Comparison of ENCODE assay signal across 30 cellular contexts in genomic region chr16:27482397-27483082, GRCh38.
"Had no signal": no experiment of that assay in that cellular context is flagged by ENCODE, and none has a peak within 500 bp of the region (broad histone marks: within the 10 kb centered on the region; RNA-seq: fewer than 3 reads in every experiment).

No MANE protein-coding gene starts in this region.

- H3K4me1 ChIP-seq: breast epithelium, esophagus squamous epithelium, parathyroid adenoma, right atrium auricular region, stomach, tibial artery, upper lobe of right lung had no signal

- DNase-seq: activated CD4-positive, alpha-beta memory T cell treated with anti-CD3 and anti-CD28 coated beads for 36 hours; activated CD4-positive, alpha-beta T cell treated with anti-CD3 and anti-CD28 coated beads for 48 hours; activated CD8-positive, alpha-beta memory T cell treated with anti-CD3 and anti-CD28 coated beads, Interleukin-2, amount 50 U/mL, for 48 hours; activated naive CD4-positive, alpha-beta T cell; activated T-cell treated with anti-CD3 and anti-CD28 coated beads, Interleukin-2, amount 50 U/mL, for 4 hours; dermis blood vessel endothelial cell; effector CD4-positive, alpha-beta T cell; esophagus squamous epithelium; foreskin melanocyte; hippocampal formation; left colon; naive B cell; stimulated activated CD4-positive, alpha-beta T cell treated with anti-CD3 and anti-CD28 coated beads, Interleukin-4, amount 100 ng/mL, for 24 hours; stomach; T1000; tibial artery; upper lobe of right lung; WERI-Rb-1 had no signal

- H3K27me3 ChIP-seq: breast epithelium, esophagus squamous epithelium, right atrium auricular region, stomach, tibial artery, upper lobe of right lung had no signal

- H3K9me3 ChIP-seq: breast epithelium, esophagus squamous epithelium, right atrium auricular region, stomach, tibial artery, upper lobe of right lung had no signal

- H3K4me3 Mint-ChIP-seq: activated CD4-positive, alpha-beta memory T cell treated with anti-CD3 and anti-CD28 coated beads for 36 hours; activated T-cell treated with anti-CD3 and anti-CD28 coated beads, Interleukin-2, amount 50 U/mL, for 4 hours; central memory CD8-positive, alpha-beta T cell; mesothelial cell of epicardium; naive B cell; stimulated activated memory B cell treated with anti-CD40 and anti-IgM and Interleukin-4, amounts not matched to agents 10 μg/mL and 1 μg/mL and 100 μg/mL, for 72 hours; T-helper 1 cell treated with Interleukin-12 subunit alpha and Interleukin-12 subunit beta and Interleukin-4 antibody, amounts not matched to agents 30 μg/mL and 1 μg/mL, for 36 hours had no signal

- H3K4me1 Mint-ChIP-seq: central memory CD8-positive, alpha-beta T cell; mesothelial cell of epicardium; stimulated activated memory B cell treated with anti-CD40 and anti-IgM and Interleukin-4, amounts not matched to agents 10 μg/mL and 1 μg/mL and 100 μg/mL, for 72 hours had no signal

- H3K9ac ChIP-seq: parathyroid adenoma had no signal

- H3K9me3 Mint-ChIP-seq: activated CD4-positive, alpha-beta memory T cell treated with anti-CD3 and anti-CD28 coated beads for 36 hours; activated naive CD4-positive, alpha-beta T cell treated with anti-CD3 and anti-CD28 coated beads, Interleukin-2, amount 50 U/mL, for 72 hours; activated T-cell treated with anti-CD3 and anti-CD28 coated beads, Interleukin-2, amount 50 U/mL, for 4 hours; central memory CD8-positive, alpha-beta T cell; mesothelial cell of epicardium; naive B cell; stimulated activated memory B cell treated with anti-CD40 and anti-IgM and Interleukin-4, amounts not matched to agents 10 μg/mL and 1 μg/mL and 100 μg/mL, for 72 hours; T-helper 1 cell treated with Interleukin-12 subunit alpha and Interleukin-12 subunit beta and Interleukin-4 antibody, amounts not matched to agents 30 μg/mL and 1 μg/mL, for 36 hours had no signal

- H3K79me2 ChIP-seq: parathyroid adenoma had no signal

- ATAC-seq: activated CD4-positive, CD25-positive, alpha-beta regulatory T cell treated with anti-CD3 and anti-CD28 coated beads, Interleukin-2, amount 50 U/mL, for 24 hours; activated naive CD4-positive, alpha-beta T cell treated with anti-CD3 and anti-CD28 coated beads, Interleukin-2, amount 50 U/mL, for 72 hours; activated T-cell treated with anti-CD3 and anti-CD28 coated beads, Interleukin-2, amount 50 U/mL, for 4 hours; left colon; stimulated activated memory B cell treated with anti-CD40 and anti-IgM and Interleukin-4, amounts not matched to agents 10 μg/mL and 1 μg/mL and 100 μg/mL, for 72 hours; upper lobe of right lung had no signal

- FAIRE-seq: colon, keratinocyte had no signal

- H2AFZ ChIP-seq: parathyroid adenoma had no signal

- H3K27ac Mint-ChIP-seq: activated CD4-positive, alpha-beta memory T cell treated with anti-CD3 and anti-CD28 coated beads for 36 hours; mesothelial cell of epicardium; stimulated activated memory B cell treated with anti-CD40 and anti-IgM and Interleukin-4, amounts not matched to agents 10 μg/mL and 1 μg/mL and 100 μg/mL, for 72 hours; T-helper 1 cell treated with Interleukin-12 subunit alpha and Interleukin-12 subunit beta and Interleukin-4 antibody, amounts not matched to agents 30 μg/mL and 1 μg/mL, for 36 hours had no signal

- H3K4me3 ChIP-seq: breast epithelium, esophagus squamous epithelium, right atrium auricular region, stomach, tibial artery, upper lobe of right lung had no signal

- H3K27ac ChIP-seq: breast epithelium, epithelial cell of prostate, esophagus squamous epithelium, parathyroid adenoma, right atrium auricular region, stomach, tibial artery, upper lobe of right lung, WERI-Rb-1 had no signal

- H3K27me3 Mint-ChIP-seq: activated CD4-positive, alpha-beta memory T cell treated with anti-CD3 and anti-CD28 coated beads for 36 hours; central memory CD8-positive, alpha-beta T cell; naive B cell; stimulated activated memory B cell treated with anti-CD40 and anti-IgM and Interleukin-4, amounts not matched to agents 10 μg/mL and 1 μg/mL and 100 μg/mL, for 72 hours had no signal
